27 cellular contexts compared by ENCODE assay signal in the genomic region with DNA sequence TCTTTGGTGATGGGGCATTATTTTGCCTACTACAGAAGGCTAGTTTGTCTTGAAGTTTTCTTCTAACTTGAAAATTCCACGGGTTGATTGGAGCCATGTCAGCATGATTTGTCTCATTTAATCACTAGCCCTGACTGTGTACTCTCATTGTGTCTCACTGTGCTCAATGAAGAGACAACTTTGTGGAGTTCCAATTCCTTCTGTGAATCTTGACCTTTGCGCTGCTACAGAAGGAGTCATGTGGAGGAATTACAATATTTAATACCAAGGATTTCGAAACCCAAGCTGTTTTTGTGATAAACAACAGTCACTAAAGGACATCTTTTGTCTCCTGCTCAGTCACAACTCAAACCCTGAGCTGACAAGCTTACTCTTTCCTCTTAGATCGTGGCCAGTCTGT.
"Had no signal": no experiment of that assay in that cellular context is flagged by ENCODE, and none has a peak within 500 bp of the region (broad histone marks: within the 10 kb centered on the region; RNA-seq: fewer than 3 reads in every experiment).

No MANE protein-coding gene starts in this region.

- H3K36me3 ChIP-seq: brain microvascular endothelial cell, MG63, Peyer's patch, SJCRH30 had no signal

- ATAC-seq: activated CD8-positive, alpha-beta memory T cell treated with anti-CD3 and anti-CD28 coated beads, Interleukin-2, amount 10 ng/mL, durations not matched to agents 7 days and 5 days; SK-N-SH treated with all-trans-retinoic acid at 6 μM for 48 hours; WTC11 had no signal

- H3K9me3 ChIP-seq: MG63, Peyer's patch, SJCRH30 had no signal

- H3K4me3 ChIP-seq: MG63, Peyer's patch, SJCRH30 had no signal

- H3K27me3 ChIP-seq: brain microvascular endothelial cell, MG63, Peyer's patch, SJCRH30 had no signal

- H3K4me1 ChIP-seq: Peyer's patch, SJCRH30 had no signal

- H3K27ac ChIP-seq: brain microvascular endothelial cell, Peyer's patch, RWPE1, SJCRH30 had no signal

- DNase-seq: activated CD4-positive, alpha-beta T cell treated with anti-CD3 and anti-CD28 coated beads for 48 hours; activated CD4-positive, alpha-beta T cell treated with anti-CD3 and anti-CD28 coated beads, Interleukin-2, amount 50 U/mL, for 4 hours; activated CD4-positive, CD25-positive, alpha-beta regulatory T cell treated with anti-CD3 and anti-CD28 coated beads, Interleukin-2, amount 50 U/mL, for 72 hours; activated CD8-positive, alpha-beta memory T cell treated with anti-CD3 and anti-CD28 coated beads, Interleukin-2, amount 10 ng/mL, durations not matched to agents 7 days and 5 days; activated effector memory CD4-positive, alpha-beta T cell treated with anti-CD3 and anti-CD28 coated beads, Interleukin-2, amount 50 U/mL, for 16 hours; activated naive CD4-positive, alpha-beta T cell treated with anti-CD3 and anti-CD28 coated beads for 36 hours; activated T-cell treated with anti-CD3 and anti-CD28 coated beads, Interleukin-2, amount 50 U/mL, for 24 hours; brain microvascular endothelial cell; caudate nucleus; MG63; MV-4-11; NCI-H1092 treated with DMSO at 0.1 percent for 48 hours; NCI-H1417 treated with DMSO at 0.1 percent for 48 hours; NCI-H1694 treated with DMSO at 0.1 percent for 48 hours; NCI-H2029 treated with DMSO at 0.1 percent for 48 hours; NCI-H345; NCI-H510A; NCI-H69; NK-92 treated with Interleukin-12 subunit alpha and Interleukin-12 subunit beta, amount 100 ng/mL, for 24 hours; OCI-M1; Peyer's patch; Right ventricle myocardium superior; SJCRH30; SW 1271 had no signal
